ENCODE assay signal across 1 cellular context in the genomic region with DNA sequence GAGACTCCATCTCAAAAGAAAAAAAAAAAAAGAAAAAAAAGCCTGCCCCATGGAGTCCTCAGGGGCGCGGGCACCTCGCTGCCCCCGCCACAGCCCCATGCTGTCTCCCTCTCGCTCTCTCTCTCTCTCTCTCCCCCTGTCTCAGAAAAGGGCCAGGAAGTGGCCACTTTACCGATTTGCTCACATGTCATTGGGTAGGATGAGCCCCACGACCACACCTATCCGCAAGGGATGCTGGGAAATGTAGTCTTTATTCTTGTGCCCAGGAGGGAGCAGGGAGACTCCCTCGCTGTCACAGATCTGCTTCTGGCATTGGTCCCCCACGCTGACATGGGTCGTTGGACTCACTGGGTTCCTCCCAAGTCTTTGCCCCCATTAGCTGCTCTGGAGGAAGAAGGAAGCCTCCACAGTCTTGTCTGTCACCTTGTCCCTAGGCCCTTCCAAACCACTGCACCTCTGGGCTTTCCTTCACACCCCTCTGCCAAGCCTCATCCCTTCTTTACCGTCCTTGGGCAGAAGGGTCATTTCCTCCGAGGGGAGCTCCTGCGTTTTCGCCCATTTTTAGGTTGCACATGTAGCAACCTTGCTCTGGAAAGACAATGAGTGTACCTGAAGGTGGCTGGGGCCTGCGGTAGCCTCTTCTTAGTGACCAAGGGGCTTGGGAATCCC.
TF ChIP-seq lines count a peak whose summit lies in the region.

No MANE protein-coding gene starts in this region.

TF ChIP-seq in A549, 52 proteins besides CTCF, POLR2A, EP300 and RAD21:
- TF ChIP-seq, protein P1, sequence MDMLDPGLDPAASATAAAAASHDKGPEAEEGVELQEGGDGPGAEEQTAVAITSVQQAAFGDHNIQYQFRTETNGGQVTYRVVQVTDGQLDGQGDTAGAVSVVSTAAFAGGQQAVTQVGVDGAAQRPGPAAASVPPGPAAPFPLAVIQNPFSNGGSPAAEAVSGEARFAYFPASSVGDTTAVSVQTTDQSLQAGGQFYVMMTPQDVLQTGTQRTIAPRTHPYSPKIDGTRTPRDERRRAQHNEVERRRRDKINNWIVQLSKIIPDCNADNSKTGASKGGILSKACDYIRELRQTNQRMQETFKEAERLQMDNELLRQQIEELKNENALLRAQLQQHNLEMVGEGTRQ (IDR thresholded peaks at IDR 0.05) = no peak
- no peak for TF ChIP-seq RCOR1 (IDR thresholded peaks at IDR 0.05; ENCODE audit: low read depth, low read length)
- TF ChIP-seq MAX (IDR thresholded peaks at IDR 0.05) = no peak
- TF ChIP-seq, protein P2, sequence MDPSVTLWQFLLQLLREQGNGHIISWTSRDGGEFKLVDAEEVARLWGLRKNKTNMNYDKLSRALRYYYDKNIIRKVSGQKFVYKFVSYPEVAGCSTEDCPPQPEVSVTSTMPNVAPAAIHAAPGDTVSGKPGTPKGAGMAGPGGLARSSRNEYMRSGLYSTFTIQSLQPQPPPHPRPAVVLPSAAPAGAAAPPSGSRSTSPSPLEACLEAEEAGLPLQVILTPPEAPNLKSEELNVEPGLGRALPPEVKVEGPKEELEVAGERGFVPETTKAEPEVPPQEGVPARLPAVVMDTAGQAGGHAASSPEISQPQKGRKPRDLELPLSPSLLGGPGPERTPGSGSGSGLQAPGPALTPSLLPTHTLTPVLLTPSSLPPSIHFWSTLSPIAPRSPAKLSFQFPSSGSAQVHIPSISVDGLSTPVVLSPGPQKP (IDR thresholded peaks at IDR 0.05; ENCODE audit: low read depth, low read length) = no peak
- TF ChIP-seq TP53 (CRISPR knock-in tag; IDR thresholded peaks at IDR 0.05) = no peak
- no peak for TF ChIP-seq POLR2AphosphoS2 (conservative IDR thresholded peaks at IDR 0.05; ENCODE audit: low read length)
- TF ChIP-seq JUN (IDR thresholded peaks at IDR 0.05) = no peak
- TF ChIP-seq ATOH8 (CRISPR knock-in tag; IDR thresholded peaks at IDR 0.05; ENCODE audit: low read depth) = no peak
- no peak for TF ChIP-seq FOSB (CRISPR knock-in tag; IDR thresholded peaks at IDR 0.05)
- no peak for TF ChIP-seq PHF8 (IDR thresholded peaks at IDR 0.05; ENCODE audit: borderline replicate concordance, low read depth)
- TF ChIP-seq HDAC2 (IDR thresholded peaks at IDR 0.05) = no peak
- no peak for TF ChIP-seq RARB (CRISPR knock-in tag; IDR thresholded peaks at IDR 0.05)
- TF ChIP-seq, protein P3, sequence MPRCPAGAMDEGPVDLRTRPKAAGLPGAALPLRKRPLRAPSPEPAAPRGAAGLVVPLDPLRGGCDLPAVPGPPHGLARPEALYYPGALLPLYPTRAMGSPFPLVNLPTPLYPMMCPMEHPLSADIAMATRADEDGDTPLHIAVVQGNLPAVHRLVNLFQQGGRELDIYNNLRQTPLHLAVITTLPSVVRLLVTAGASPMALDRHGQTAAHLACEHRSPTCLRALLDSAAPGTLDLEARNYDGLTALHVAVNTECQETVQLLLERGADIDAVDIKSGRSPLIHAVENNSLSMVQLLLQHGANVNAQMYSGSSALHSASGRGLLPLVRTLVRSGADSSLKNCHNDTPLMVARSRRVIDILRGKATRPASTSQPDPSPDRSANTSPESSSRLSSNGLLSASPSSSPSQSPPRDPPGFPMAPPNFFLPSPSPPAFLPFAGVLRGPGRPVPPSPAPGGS (IDR thresholded peaks at IDR 0.05) = no peak
- TF ChIP-seq, protein P4, sequence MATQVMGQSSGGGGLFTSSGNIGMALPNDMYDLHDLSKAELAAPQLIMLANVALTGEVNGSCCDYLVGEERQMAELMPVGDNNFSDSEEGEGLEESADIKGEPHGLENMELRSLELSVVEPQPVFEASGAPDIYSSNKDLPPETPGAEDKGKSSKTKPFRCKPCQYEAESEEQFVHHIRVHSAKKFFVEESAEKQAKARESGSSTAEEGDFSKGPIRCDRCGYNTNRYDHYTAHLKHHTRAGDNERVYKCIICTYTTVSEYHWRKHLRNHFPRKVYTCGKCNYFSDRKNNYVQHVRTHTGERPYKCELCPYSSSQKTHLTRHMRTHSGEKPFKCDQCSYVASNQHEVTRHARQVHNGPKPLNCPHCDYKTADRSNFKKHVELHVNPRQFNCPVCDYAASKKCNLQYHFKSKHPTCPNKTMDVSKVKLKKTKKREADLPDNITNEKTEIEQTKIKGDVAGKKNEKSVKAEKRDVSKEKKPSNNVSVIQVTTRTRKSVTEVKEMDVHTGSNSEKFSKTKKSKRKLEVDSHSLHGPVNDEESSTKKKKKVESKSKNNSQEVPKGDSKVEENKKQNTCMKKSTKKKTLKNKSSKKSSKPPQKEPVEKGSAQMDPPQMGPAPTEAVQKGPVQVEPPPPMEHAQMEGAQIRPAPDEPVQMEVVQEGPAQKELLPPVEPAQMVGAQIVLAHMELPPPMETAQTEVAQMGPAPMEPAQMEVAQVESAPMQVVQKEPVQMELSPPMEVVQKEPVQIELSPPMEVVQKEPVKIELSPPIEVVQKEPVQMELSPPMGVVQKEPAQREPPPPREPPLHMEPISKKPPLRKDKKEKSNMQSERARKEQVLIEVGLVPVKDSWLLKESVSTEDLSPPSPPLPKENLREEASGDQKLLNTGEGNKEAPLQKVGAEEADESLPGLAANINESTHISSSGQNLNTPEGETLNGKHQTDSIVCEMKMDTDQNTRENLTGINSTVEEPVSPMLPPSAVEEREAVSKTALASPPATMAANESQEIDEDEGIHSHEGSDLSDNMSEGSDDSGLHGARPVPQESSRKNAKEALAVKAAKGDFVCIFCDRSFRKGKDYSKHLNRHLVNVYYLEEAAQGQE (IDR thresholded peaks at IDR 0.05) = no peak
- no peak for TF ChIP-seq SREBF2 (IDR thresholded peaks at IDR 0.05)
- no peak for TF ChIP-seq E2F6 (IDR thresholded peaks at IDR 0.05; ENCODE audit: borderline replicate concordance, low read depth)
